ENCODE assay signal across 35 cellular contexts in the genomic region with DNA sequence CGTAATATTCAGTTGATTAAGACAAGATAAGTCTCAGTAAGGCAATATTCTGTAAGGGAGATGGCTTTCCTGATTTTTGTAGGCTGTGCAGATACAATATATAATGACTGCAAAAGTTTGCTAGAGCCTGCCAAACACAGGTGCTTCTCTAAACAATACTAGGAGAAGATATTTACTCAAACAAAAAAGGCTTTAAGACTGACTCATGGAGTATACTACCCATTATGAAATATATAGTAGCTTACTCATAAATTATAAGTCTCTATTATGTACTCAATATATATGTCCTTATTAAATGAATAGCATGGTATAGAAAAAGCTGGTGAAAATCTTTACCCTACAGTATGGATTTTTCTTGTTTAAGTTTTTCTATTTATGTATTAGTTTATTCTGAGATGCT.
"Had no signal": no experiment of that assay in that cellular context is flagged by ENCODE, and none has a peak within 500 bp of the region (broad histone marks: within the 10 kb centered on the region; RNA-seq: fewer than 3 reads in every experiment).

No MANE protein-coding gene starts in this region.

- H3K4me3 Mint-ChIP-seq: activated B cell treated with CpG ODN at 0.5 μM for 24 hours; activated CD4-positive, alpha-beta memory T cell treated with anti-CD3 and anti-CD28 coated beads for 36 hours; activated CD4-positive, alpha-beta T cell treated with anti-CD3 and anti-CD28 coated beads, Interleukin-2, amount 10 ng/mL, durations not matched to agents 24 days and 14 days; activated CD8-positive, alpha-beta T cell treated with anti-CD3 and anti-CD28 coated beads for 36 hours; activated naive CD4-positive, alpha-beta T cell treated with anti-CD3 and anti-CD28 coated beads for 36 hours; activated naive CD8-positive, alpha-beta T cell treated with anti-CD3 and anti-CD28 coated beads for 36 hours; activated T-cell treated with anti-CD3 and anti-CD28 coated beads, Interleukin-2, amount 50 U/mL, for 24 hours; central memory CD8-positive, alpha-beta T cell; T-helper 1 cell treated with Interleukin-12 subunit alpha and Interleukin-12 subunit beta and Interleukin-4 antibody, amounts not matched to agents 30 μg/mL and 1 μg/mL, for 36 hours; T-helper 2 cell treated with Interferon-gamma antibody and Interleukin-4, amounts not matched to agents 5 μg/mL and 100 μg/mL, for 36 hours had no signal

- H3K36me3 ChIP-seq: adrenal gland, brain microvascular endothelial cell, breast epithelium, cardiac muscle cell had no signal

- H3K4me1 ChIP-seq: adrenal gland, body of pancreas, breast epithelium had no signal

- H3K27ac Mint-ChIP-seq: activated B cell treated with CpG ODN at 0.5 μM for 24 hours; activated CD4-positive, alpha-beta memory T cell treated with anti-CD3 and anti-CD28 coated beads for 36 hours; activated CD4-positive, alpha-beta T cell treated with anti-CD3 and anti-CD28 coated beads, Interleukin-2, amount 10 ng/mL, durations not matched to agents 24 days and 14 days; activated CD8-positive, alpha-beta T cell treated with anti-CD3 and anti-CD28 coated beads for 36 hours; activated naive CD4-positive, alpha-beta T cell treated with anti-CD3 and anti-CD28 coated beads for 36 hours; activated naive CD4-positive, alpha-beta T cell treated with anti-CD3 and anti-CD28 coated beads, Interleukin-2, amount 50 U/mL, for 72 hours; activated naive CD8-positive, alpha-beta T cell treated with anti-CD3 and anti-CD28 coated beads for 36 hours; activated T-cell treated with anti-CD3 and anti-CD28 coated beads, Interleukin-2, amount 50 U/mL, for 24 hours; T-helper 1 cell treated with Interleukin-12 subunit alpha and Interleukin-12 subunit beta and Interleukin-4 antibody, amounts not matched to agents 30 μg/mL and 1 μg/mL, for 36 hours; T-helper 2 cell treated with Interferon-gamma antibody and Interleukin-4, amounts not matched to agents 5 μg/mL and 100 μg/mL, for 36 hours had no signal

- FAIRE-seq: astrocyte, TTC549 had no signal

- H3K9me3 ChIP-seq: adrenal gland, body of pancreas had no signal

- H3K27me3 Mint-ChIP-seq: activated B cell treated with CpG ODN at 0.5 μM for 24 hours; activated CD4-positive, alpha-beta T cell treated with anti-CD3 and anti-CD28 coated beads, Interleukin-2, amount 10 ng/mL, durations not matched to agents 24 days and 14 days; activated naive CD8-positive, alpha-beta T cell treated with anti-CD3 and anti-CD28 coated beads for 36 hours had no signal

- H3K4me1 Mint-ChIP-seq: activated B cell treated with CpG ODN at 0.5 μM for 24 hours; activated CD4-positive, alpha-beta T cell treated with anti-CD3 and anti-CD28 coated beads, Interleukin-2, amount 10 ng/mL, durations not matched to agents 24 days and 14 days; activated naive CD8-positive, alpha-beta T cell treated with anti-CD3 and anti-CD28 coated beads for 36 hours; central memory CD8-positive, alpha-beta T cell had no signal

- H3K27me3 ChIP-seq: adrenal gland, body of pancreas, brain microvascular endothelial cell, breast epithelium, cardiac muscle cell had no signal

- H3K9me3 Mint-ChIP-seq: activated CD4-positive, alpha-beta T cell treated with anti-CD3 and anti-CD28 coated beads, Interleukin-2, amount 10 ng/mL, durations not matched to agents 24 days and 14 days; T-helper 2 cell treated with Interferon-gamma antibody and Interleukin-4, amounts not matched to agents 5 μg/mL and 100 μg/mL, for 36 hours had no signal

- DNase-seq: activated B cell treated with CpG ODN at 0.5 μM for 24 hours; activated CD4-positive, alpha-beta memory T cell treated with anti-CD3 and anti-CD28 coated beads for 36 hours; activated CD4-positive, alpha-beta T cell treated with anti-CD3 and anti-CD28 coated beads for 4 hours; activated CD4-positive, alpha-beta T cell treated with anti-CD3 and anti-CD28 coated beads, Interleukin-2, amount 10 ng/mL, durations not matched to agents 24 days and 14 days; activated CD4-positive, alpha-beta T cell treated with anti-CD3 and anti-CD28 coated beads, Interleukin-2, amount 50 U/mL, for 1 hour; activated CD4-positive, alpha-beta T cell treated with anti-CD3 and anti-CD28 coated beads, Interleukin-2, amount 50 U/mL, for 4 hours; activated CD4-positive, CD25-positive, alpha-beta regulatory T cell treated with anti-CD3 and anti-CD28 coated beads, Interleukin-2, amount 50 U/mL, for 72 hours; activated CD8-positive, alpha-beta memory T cell treated with anti-CD3 and anti-CD28 coated beads, Interleukin-2, amount 50 U/mL, for 4 hours; activated CD8-positive, alpha-beta T cell treated with anti-CD3 and anti-CD28 coated beads for 36 hours; activated effector memory CD4-positive, alpha-beta T cell treated with anti-CD3 and anti-CD28 coated beads, Interleukin-2, amount 50 U/mL, for 16 hours; activated gamma-delta T cell treated with Interleukin-2 at 50 U/mL for 16 hours; activated naive CD4-positive, alpha-beta T cell; activated naive CD4-positive, alpha-beta T cell treated with anti-CD3 and anti-CD28 coated beads for 36 hours; activated naive CD4-positive, alpha-beta T cell treated with anti-CD3 and anti-CD28 coated beads, Interleukin-2, amount 50 U/mL, for 16 hours; activated naive CD8-positive, alpha-beta T cell treated with anti-CD3 and anti-CD28 coated beads for 36 hours; activated T-cell treated with anti-CD3 and anti-CD28 coated beads, Interleukin-2, amount 50 U/mL, for 24 hours; activated T-cell treated with anti-CD3 and anti-CD28 coated beads, Interleukin-2, amount 50 U/mL, for 48 hours; adrenal gland; amniotic stem cell; aorta; body of pancreas; brain microvascular endothelial cell; caudate nucleus; cerebellar nuclear complex; T-helper 1 cell; T-helper 2 cell; T-helper 9 cell had no signal

- H3K27ac ChIP-seq: adrenal gland, body of pancreas, brain microvascular endothelial cell, breast epithelium, cardiac muscle cell had no signal

- H3K36me3 Mint-ChIP-seq: activated CD4-positive, alpha-beta memory T cell treated with anti-CD3 and anti-CD28 coated beads for 36 hours; activated naive CD4-positive, alpha-beta T cell treated with anti-CD3 and anti-CD28 coated beads, Interleukin-2, amount 50 U/mL, for 72 hours; activated naive CD8-positive, alpha-beta T cell treated with anti-CD3 and anti-CD28 coated beads for 36 hours had no signal

- H3K4me3 ChIP-seq: adrenal gland, body of pancreas, breast epithelium, cardiac muscle cell had no signal

- ATAC-seq: activated CD8-positive, alpha-beta T cell treated with anti-CD3 and anti-CD28 coated beads for 36 hours; activated naive CD4-positive, alpha-beta T cell treated with anti-CD3 and anti-CD28 coated beads, Interleukin-2, amount 50 U/mL, for 72 hours; body of pancreas had no signal
